In the genomic region with DNA sequence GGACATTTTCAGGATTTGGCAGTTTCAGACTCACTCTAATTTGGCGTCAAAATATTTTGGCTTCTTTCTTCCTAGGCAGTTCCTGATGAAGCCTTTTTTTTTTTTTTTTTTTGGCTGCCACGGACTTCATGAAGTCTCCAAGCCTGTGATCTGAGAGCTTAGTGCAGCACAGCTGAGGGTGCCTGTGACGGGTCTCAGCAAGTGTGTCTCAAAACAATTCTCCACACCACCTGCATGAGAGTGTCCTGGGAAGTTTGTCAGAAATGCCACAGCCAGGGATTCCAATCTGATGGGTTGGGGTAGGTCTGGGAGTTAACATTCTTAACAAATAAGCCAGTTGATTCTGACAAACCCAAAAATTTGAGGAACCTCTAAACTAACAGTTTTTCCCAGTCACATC, we compare ENCODE assay signal across 20 cellular contexts. TPM values are rescaled to one million over a fixed set of nuclear protein-coding genes. Genes with fewer than 3 reads are reported as not detected.
"Had no signal": no experiment of that assay in that cellular context is flagged by ENCODE, and none has a peak within 500 bp of the region (broad histone marks: within the 10 kb centered on the region; RNA-seq: fewer than 3 reads in every experiment).

No MANE protein-coding gene starts in this region.

- H3K27ac ChIP-seq: body of pancreas, colonic mucosa, esophagus squamous epithelium, foreskin keratinocyte, left ventricle myocardium inferior, neural progenitor cell, ovary, right lobe of liver, spleen, stomach, thoracic aorta, WERI-Rb-1 had no signal

- H3K4me3 Mint-ChIP-seq: activated CD4-positive, alpha-beta memory T cell treated with anti-CD3 and anti-CD28 coated beads, Interleukin-2, amount 10 ng/mL, durations not matched to agents 7 days and 5 days; activated T-cell treated with anti-CD3 and anti-CD28 coated beads, Interleukin-2, amount 50 U/mL, for 72 hours; memory B cell; neural progenitor cell had no signal

- DNase-seq: activated CD4-positive, alpha-beta memory T cell treated with anti-CD3 and anti-CD28 coated beads, Interleukin-2, amount 10 ng/mL, durations not matched to agents 7 days and 5 days; activated gamma-delta T cell; activated T-cell treated with anti-CD3 and anti-CD28 coated beads, Interleukin-2, amount 50 U/mL, for 72 hours; body of pancreas; central memory CD4-positive, alpha-beta T cell; colonic mucosa; esophagus squamous epithelium; left ventricle myocardium inferior; ovary; right lobe of liver; spleen; stomach; WERI-Rb-1 had no signal

- H3K36me3 Mint-ChIP-seq: activated naive CD4-positive, alpha-beta T cell treated with anti-CD3 and anti-CD28 coated beads, Interleukin-2, amount 50 U/mL, for 72 hours; memory B cell; neural progenitor cell had no signal

- H3K4me2 ChIP-seq: neural progenitor cell had no signal

- H3K27ac Mint-ChIP-seq: activated CD4-positive, alpha-beta memory T cell treated with anti-CD3 and anti-CD28 coated beads, Interleukin-2, amount 10 ng/mL, durations not matched to agents 7 days and 5 days; activated naive CD4-positive, alpha-beta T cell treated with anti-CD3 and anti-CD28 coated beads, Interleukin-2, amount 50 U/mL, for 72 hours; activated T-cell treated with anti-CD3 and anti-CD28 coated beads, Interleukin-2, amount 50 U/mL, for 72 hours; memory B cell; neural progenitor cell had no signal

- H3K4me3 ChIP-seq: body of pancreas, colonic mucosa, esophagus squamous epithelium, left ventricle myocardium inferior, neural progenitor cell, ovary, right lobe of liver, spleen, stomach, thoracic aorta had no signal

- H3K4me1 Mint-ChIP-seq: memory B cell had no signal

- H3K4me1 ChIP-seq: body of pancreas, colonic mucosa, esophagus squamous epithelium, left ventricle myocardium inferior, right lobe of liver, stomach had no signal

- H3K36me3 ChIP-seq: colonic mucosa, esophagus squamous epithelium, left ventricle myocardium inferior, neural progenitor cell, ovary, right lobe of liver, spleen, stomach, thoracic aorta, WERI-Rb-1 had no signal

- H2AFZ ChIP-seq: neural progenitor cell had no signal

- H3K27me3 ChIP-seq: body of pancreas, colonic mucosa, foreskin keratinocyte, neural progenitor cell, ovary, right lobe of liver had no signal

- H3K9me3 Mint-ChIP-seq: activated T-cell treated with anti-CD3 and anti-CD28 coated beads, Interleukin-2, amount 50 U/mL, for 72 hours; memory B cell; neural progenitor cell had no signal

- ATAC-seq: activated naive CD4-positive, alpha-beta T cell treated with anti-CD3 and anti-CD28 coated beads, Interleukin-2, amount 50 U/mL, for 72 hours; activated T-cell treated with anti-CD3 and anti-CD28 coated beads, Interleukin-2, amount 50 U/mL, for 72 hours; body of pancreas; right lobe of liver had no signal

- H3K9me3 ChIP-seq: body of pancreas, colonic mucosa, esophagus squamous epithelium, left ventricle myocardium inferior, ovary, right lobe of liver, spleen, stomach, thoracic aorta had no signal

- H3K9ac ChIP-seq: neural progenitor cell had no signal

RNA-seq across cellular contexts. Expression of a gene that starts 6.1 kb away (rescaled TPM):
- total RNA-seq: activated naive CD4-positive, alpha-beta T cell treated with anti-CD3 and anti-CD28 coated beads, Interleukin-2, amount 50 U/mL, for 72 hours had no signal

RNA-seq across cellular contexts. Expression of a gene that starts 32.6 kb away (rescaled TPM):
- total RNA-seq: foreskin keratinocyte, kidney epithelial cell, pulmonary artery endothelial cell, stomach had no signal
- polyA plus RNA-seq: foreskin keratinocyte had no signal
